Comparison of ENCODE assay signal across 15 cellular contexts in genomic region chr10:106044511-106044910, GRCh38.
"Had no signal": no experiment of that assay in that cellular context is flagged by ENCODE, and none has a peak within 500 bp of the region (broad histone marks: within the 10 kb centered on the region; RNA-seq: fewer than 3 reads in every experiment).

No MANE protein-coding gene starts in this region.

- DNase-seq: activated B cell treated with CpG ODN at 0.5 μM for 24 hours; activated CD4-positive, alpha-beta T cell treated with anti-CD3 and anti-CD28 coated beads for 4 hours; activated CD8-positive, alpha-beta T cell treated with anti-CD3 and anti-CD28 coated beads for 36 hours; activated naive CD4-positive, alpha-beta T cell treated with anti-CD3 and anti-CD28 coated beads for 36 hours; activated T-cell treated with anti-CD3 and anti-CD28 coated beads, Interleukin-2, amount 50 U/mL, for 1 hour; aorta; foreskin melanocyte; glutamatergic neuron; hypothalamus; islet precursor cell; retina; stimulated activated naive CD8-positive, alpha-beta T cell treated with anti-CD3 and anti-CD28 coated beads, Interleukin-15, Interleukin-2, amounts not matched to agents 100 U/mL and 50 U/mL, for 24 hours; substantia nigra; tibial artery had no signal

- H3K4me1 ChIP-seq: tibial artery had no signal

- H3K27me3 ChIP-seq: tibial artery had no signal

- H3K4me3 ChIP-seq: coronary artery, tibial artery had no signal

- H3K9me3 ChIP-seq: tibial artery had no signal

- H3K36me3 ChIP-seq: tibial artery had no signal
